20 cellular contexts compared by ENCODE assay signal in the genomic region with DNA sequence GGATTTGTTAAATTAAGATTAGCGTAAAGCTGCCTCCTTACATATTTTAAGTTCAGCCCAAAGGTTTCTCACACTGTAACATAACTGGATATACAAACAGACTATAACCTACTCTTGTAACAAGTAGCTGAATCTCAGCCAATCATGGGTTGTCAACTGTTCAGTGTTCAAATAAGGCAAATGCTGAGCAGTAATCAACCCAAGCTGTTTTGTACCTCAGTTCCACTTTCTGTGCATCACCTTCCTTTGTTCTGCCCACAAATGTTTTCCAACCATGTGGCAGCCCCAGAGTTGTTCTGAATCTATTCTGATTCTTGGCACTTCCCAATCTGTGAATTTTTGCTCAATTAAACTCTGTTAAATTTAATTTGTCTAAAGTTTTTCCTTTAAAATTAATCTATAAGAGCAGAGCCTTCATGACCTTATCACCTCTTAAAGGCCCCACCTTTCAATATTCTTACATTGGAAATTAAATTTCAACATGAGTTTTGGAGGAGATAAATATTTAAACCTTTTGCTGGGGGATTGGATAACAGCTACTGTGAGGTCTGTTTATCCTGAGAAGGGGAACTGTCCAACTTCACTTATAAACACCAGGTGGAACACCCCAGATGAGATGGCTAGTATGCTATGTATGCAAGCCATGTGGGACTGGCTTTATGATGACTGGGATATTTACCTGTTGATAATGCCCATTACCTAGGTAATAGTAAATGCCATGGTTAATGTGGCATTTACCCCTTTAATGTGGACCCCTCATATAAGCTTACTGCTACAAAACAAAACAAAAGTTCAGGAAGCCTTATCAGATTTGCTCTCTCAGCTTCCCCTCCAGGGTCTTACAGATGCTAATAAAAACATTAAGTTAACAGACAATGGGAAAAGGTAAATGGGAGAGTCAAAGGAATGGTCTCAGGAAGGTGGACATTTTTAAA.
"Had no signal": no experiment of that assay in that cellular context is flagged by ENCODE, and none has a peak within 500 bp of the region (broad histone marks: within the 10 kb centered on the region; RNA-seq: fewer than 3 reads in every experiment).

No MANE protein-coding gene starts in this region.

- ATAC-seq: left ventricle myocardium superior had no signal

- H3K9me3 Mint-ChIP-seq: activated CD4-positive, alpha-beta memory T cell treated with anti-CD3 and anti-CD28 coated beads, Interleukin-2, amount 10 ng/mL, durations not matched to agents 7 days and 5 days; central memory CD8-positive, alpha-beta T cell; stimulated activated naive CD8-positive, alpha-beta T cell treated with anti-CD3 and anti-CD28 coated beads, Interleukin-15, Interleukin-2, amounts not matched to agents 100 ng/mL and 50 ng/mL, for 24 hours; T-helper 1 cell treated with Interleukin-12 subunit alpha and Interleukin-12 subunit beta and Interleukin-4 antibody, amounts not matched to agents 30 μg/mL and 1 μg/mL, for 36 hours; WTC11 had no signal

- H3K27me3 Mint-ChIP-seq: natural killer cell treated with Interleukin-12 subunit alpha and Interleukin-12 subunit beta and Interleukin-15 and Interleukin-18, amount 100 ng/mL, for 72 hours had no signal

- H3K4me1 Mint-ChIP-seq: central memory CD8-positive, alpha-beta T cell had no signal

- H3K27ac Mint-ChIP-seq: activated CD4-positive, alpha-beta memory T cell treated with anti-CD3 and anti-CD28 coated beads, Interleukin-2, amount 10 ng/mL, durations not matched to agents 7 days and 5 days; immature natural killer cell; stimulated activated naive CD8-positive, alpha-beta T cell treated with anti-CD3 and anti-CD28 coated beads, Interleukin-15, Interleukin-2, amounts not matched to agents 100 ng/mL and 50 ng/mL, for 24 hours; T-helper 1 cell treated with Interleukin-12 subunit alpha and Interleukin-12 subunit beta and Interleukin-4 antibody, amounts not matched to agents 30 μg/mL and 1 μg/mL, for 36 hours; WTC11 had no signal

- H3K4me3 Mint-ChIP-seq: activated CD4-positive, alpha-beta memory T cell treated with anti-CD3 and anti-CD28 coated beads, Interleukin-2, amount 10 ng/mL, durations not matched to agents 7 days and 5 days; central memory CD8-positive, alpha-beta T cell; immature natural killer cell; natural killer cell treated with Interleukin-12 subunit alpha and Interleukin-12 subunit beta and Interleukin-15 and Interleukin-18, amount 100 ng/mL, for 72 hours; stimulated activated naive CD8-positive, alpha-beta T cell treated with anti-CD3 and anti-CD28 coated beads, Interleukin-15, Interleukin-2, amounts not matched to agents 100 ng/mL and 50 ng/mL, for 24 hours; T-helper 1 cell treated with Interleukin-12 subunit alpha and Interleukin-12 subunit beta and Interleukin-4 antibody, amounts not matched to agents 30 μg/mL and 1 μg/mL, for 36 hours; WTC11 had no signal

- DNase-seq: activated CD4-positive, alpha-beta memory T cell treated with anti-CD3 and anti-CD28 coated beads, Interleukin-2, amount 10 ng/mL, durations not matched to agents 7 days and 5 days; activated naive CD4-positive, alpha-beta T cell treated with Interleukin-2 at 50 U/mL for 16 hours; activated T-cell treated with anti-CD3 and anti-CD28 coated beads, Interleukin-2, amount 50 U/mL, for 1 hour; adrenal gland; brain microvascular endothelial cell; colonic mucosa; glutamatergic neuron; immature natural killer cell; left ventricle myocardium superior; mammary epithelial cell; midbrain; ovary; stimulated activated CD4-positive, alpha-beta T cell treated with anti-CD3 and anti-CD28 coated beads, Interleukin-4, amount 100 ng/mL, for 24 hours; T1000; tibial artery had no signal

- H3K36me3 Mint-ChIP-seq: natural killer cell treated with Interleukin-12 subunit alpha and Interleukin-12 subunit beta and Interleukin-15 and Interleukin-18, amount 100 ng/mL, for 72 hours; WTC11 had no signal
